ENCODE assay signal across 13 cellular contexts in genomic region chr16:85391175-85391707, GRCh38.
DNase-seq lines count a peak whose midpoint lies in the region; ATAC-seq and TF ChIP-seq lines count a peak whose summit lies in the region.
"Had no signal": no experiment of that assay in that cellular context is flagged by ENCODE, and none has a peak within 500 bp of the region (broad histone marks: within the 10 kb centered on the region; RNA-seq: fewer than 3 reads in every experiment).

No MANE protein-coding gene starts in this region.

- H4K91ac ChIP-seq in neuronal stem cell (ENCODE audit: low read depth, low read length, poor library complexity), result no peak overlapping the region

- no peaks in the 10 kb centered on the region for H3K79me1 ChIP-seq in neuronal stem cell (ENCODE audit: low read depth, low read length)

- H3K23ac ChIP-seq in neuronal stem cell (ENCODE audit: low read depth, low read length, poor library complexity), result peak overlapping the region; percentile 12

- no peaks in the 10 kb centered on the region for H3K27me3 ChIP-seq in fibroblast of lung (ENCODE audit: control insufficient read depth, insufficient read depth, low read length)
- H3K27me3 ChIP-seq in neuronal stem cell (ENCODE audit: control insufficient read depth in 3 of 3, insufficient read depth in 3 of 3, low read depth in 1 of 3, low read length in 3 of 3), result no peaks in the 10 kb centered on the region
- H3K27me3 ChIP-seq in aorta (ENCODE audit: control insufficient read depth in 1 of 2, insufficient read depth in 2 of 2, low read length in 1 of 2), result no peaks in the 10 kb centered on the region
- H3K27me3 ChIP-seq: SJCRH30 had no signal

- H3K4me3 ChIP-seq in fibroblast of lung (replicated peaks in 1 of 4; ENCODE audit: control extremely low read depth in 1 of 4, insufficient read depth in 1 of 4, low read depth in 3 of 4, low read length in 4 of 4), result no peak overlapping the region
- no peak overlapping the region for H3K4me3 ChIP-seq in neuronal stem cell (ENCODE audit: low read length in 2 of 2)
- no peak overlapping the region for H3K4me3 ChIP-seq in aorta (ENCODE audit: low read length in 2 of 2)
- H3K4me3 ChIP-seq: SJCRH30 had no signal

- H3K27ac ChIP-seq in fibroblast of lung (ENCODE audit: insufficient read depth, low read length) (peak overlapping the region; percentile 31), neuronal stem cell (replicated peaks; ENCODE audit: low read length) (no peak overlapping the region), aorta (ENCODE audit: low read depth in 1 of 2, low read length in 2 of 2) (no peak overlapping the region)
- H3K27ac ChIP-seq: epithelial cell of prostate, neutrophil, SJCRH30 had no signal

- H3K27me3 Mint-ChIP-seq in activated CD4-positive, alpha-beta T cell treated with anti-CD3 and anti-CD28 coated beads for 36 hours, result peaks cover 4% of the 10 kb centered on the region

- no peak overlapping the region for H4K8ac ChIP-seq in neuronal stem cell (ENCODE audit: low read depth, low read length)

- H2BK5ac ChIP-seq in neuronal stem cell (ENCODE audit: low read length), result no peak overlapping the region

- ATAC-seq in aorta (ENCODE audit: low FRiP score) (no peak), HG03025 (IDR thresholded peaks at IDR 0.05; ENCODE audit: low FRiP score, unreplicated experiment) (no peak)
- ATAC-seq in activated CD4-positive, alpha-beta T cell treated with anti-CD3 and anti-CD28 coated beads for 36 hours, result no peak

- H3K4me2 ChIP-seq in fibroblast of lung (ENCODE audit: extremely low read depth, insufficient read depth, low read length) (no peak overlapping the region), neuronal stem cell (ENCODE audit: insufficient read depth, low read length, poor library complexity, severe bottlenecking) (no peak overlapping the region)

- CTCF ChIA-PET in activated CD4-positive, alpha-beta T cell treated with anti-CD3 and anti-CD28 coated beads for 36 hours (lab: Charles Lee), result interaction anchor here (0.7 to 2.7 kb wide), 3 partner anchors 41 to 225 kb away, joined by 3 to 9 read pairs (median 4); no protein-coding TSS in a partner anchor

- peak; percentile 0 for DNase-seq in stimulated activated CD4-positive, alpha-beta T cell treated with anti-CD3 and anti-CD28 coated beads, Interleukin-4, amount 100 ng/mL, for 1 hour
- DNase-seq in stimulated activated CD4-positive, alpha-beta T cell treated with anti-CD3 and anti-CD28 coated beads, Interleukin-1b, Interleukin-23, amount 100 ng/mL, for 48 hours, result no peak
- DNase-seq in fibroblast of lung (ENCODE audit: low read depth in 2 of 2), result no peak
- no peak for DNase-seq in neuronal stem cell (ENCODE audit: low spot score)
- peak; percentile 39 to 68 for DNase-seq in aorta
- DNase-seq in activated CD4-positive, alpha-beta T cell treated with anti-CD3 and anti-CD28 coated beads for 36 hours, result no peak
- DNase-seq in RPMI8226, result no peak
- DNase-seq: NK-92 treated with Interleukin-12 subunit alpha and Interleukin-12 subunit beta, amount 100 ng/mL, for 24 hours; SJCRH30 had no signal

- H2BK120ac ChIP-seq in neuronal stem cell (ENCODE audit: low read depth, low read length), result no peak overlapping the region

- peaks cover 29% of the 10 kb centered on the region for H3K4me1 ChIP-seq in fibroblast of lung (ENCODE audit: control insufficient read depth, extremely low read depth, insufficient read depth, low read length)
- H3K4me1 ChIP-seq in neuronal stem cell (ENCODE audit: control insufficient read depth in 2 of 2, insufficient read depth in 1 of 2, low read depth in 1 of 2, low read length in 2 of 2), result peaks cover 5 to 21% of the 10 kb centered on the region in 2 donors
- no peaks in the 10 kb centered on the region for H3K4me1 ChIP-seq in aorta (ENCODE audit: control insufficient read depth in 1 of 2, insufficient read depth in 2 of 2, low read length in 2 of 2)

- no peak overlapping the region for H3K4me3 Mint-ChIP-seq in activated CD4-positive, alpha-beta T cell treated with anti-CD3 and anti-CD28 coated beads for 36 hours
- H3K4me3 Mint-ChIP-seq: activated naive CD8-positive, alpha-beta T cell had no signal

- no peak overlapping the region for H3K27ac Mint-ChIP-seq in activated CD4-positive, alpha-beta T cell treated with anti-CD3 and anti-CD28 coated beads for 36 hours
- H3K27ac Mint-ChIP-seq: activated naive CD8-positive, alpha-beta T cell had no signal

- H3K79me2 ChIP-seq in fibroblast of lung (ENCODE audit: control insufficient read depth, insufficient read depth, low read length), result no peaks in the 10 kb centered on the region

- H3K18ac ChIP-seq in neuronal stem cell (ENCODE audit: low read length), result peak overlapping the region; percentile 3

- no peaks in the 10 kb centered on the region for H3K4me1 Mint-ChIP-seq in activated CD4-positive, alpha-beta T cell treated with anti-CD3 and anti-CD28 coated beads for 36 hours

- H3K14ac ChIP-seq in neuronal stem cell (ENCODE audit: low read length), result no peak overlapping the region

- H3K4ac ChIP-seq in neuronal stem cell (ENCODE audit: low read length), result no peak overlapping the region

- no peaks in the 10 kb centered on the region for H3K9me3 Mint-ChIP-seq in activated CD4-positive, alpha-beta T cell treated with anti-CD3 and anti-CD28 coated beads for 36 hours (ENCODE audit: low read depth)

- POLR2A ChIA-PET in activated CD4-positive, alpha-beta T cell treated with anti-CD3 and anti-CD28 coated beads for 36 hours (lab: Charles Lee), result no interaction called here

- H2AFZ ChIP-seq in fibroblast of lung (ENCODE audit: low read length), result no peak overlapping the region
- H2AFZ ChIP-seq in neuronal stem cell (ENCODE audit: low read length), result no peak overlapping the region

- no peaks in the 10 kb centered on the region for H3K36me3 Mint-ChIP-seq in activated CD4-positive, alpha-beta T cell treated with anti-CD3 and anti-CD28 coated beads for 36 hours (ENCODE audit: low read depth)
- H3K36me3 Mint-ChIP-seq: activated naive CD8-positive, alpha-beta T cell had no signal

- H3K9me3 ChIP-seq in fibroblast of lung (ENCODE audit: control insufficient read depth, insufficient read depth, low read depth, low read length), result no peaks in the 10 kb centered on the region
- no peaks in the 10 kb centered on the region for H3K9me3 ChIP-seq in neuronal stem cell (replicated peaks in 1 of 2; ENCODE audit: control insufficient read depth in 2 of 2, insufficient read depth in 1 of 2, low read depth in 1 of 2, low read length in 2 of 2)
- H3K9me3 ChIP-seq in aorta (ENCODE audit: control insufficient read depth, low read length), result no peaks in the 10 kb centered on the region
- H3K9me3 ChIP-seq: neutrophil, SJCRH30 had no signal

- H4K20me1 ChIP-seq in fibroblast of lung (ENCODE audit: control insufficient read depth, extremely low read depth, insufficient read depth, low read length), result no peaks in the 10 kb centered on the region

- H3K36me3 ChIP-seq in fibroblast of lung (ENCODE audit: control insufficient read depth, insufficient read depth, low read length) (no peaks in the 10 kb centered on the region), neuronal stem cell (replicated peaks in 1 of 2; ENCODE audit: control insufficient read depth in 2 of 2, insufficient read depth in 2 of 2, low read length in 2 of 2) (no peaks in the 10 kb centered on the region), aorta (ENCODE audit: control insufficient read depth in 1 of 2, insufficient read depth in 2 of 2, low read length in 1 of 2) (no peaks in the 10 kb centered on the region)
- H3K36me3 ChIP-seq: neutrophil, SJCRH30 had no signal

- H2AK5ac ChIP-seq in neuronal stem cell (ENCODE audit: low read depth, low read length), result no peak overlapping the region

- no peak overlapping the region for H2BK12ac ChIP-seq in neuronal stem cell (ENCODE audit: low read length)

- H2BK15ac ChIP-seq in neuronal stem cell (ENCODE audit: low read length), result no peak overlapping the region

- no peak overlapping the region for H3K9ac ChIP-seq in fibroblast of lung (ENCODE audit: insufficient read depth, low read length)
- H3K9ac ChIP-seq in neuronal stem cell (ENCODE audit: low read depth, low read length, poor library complexity), result no peak overlapping the region

- intact Hi-C loops in aorta (cut with DNase I), result no loop called here
- intact Hi-C loops in activated CD4-positive, alpha-beta T cell treated with anti-CD3 and anti-CD28 coated beads for 36 hours (cut with DNase I, micrococcal nuclease), result no loop called here

- WGBS in neuronal stem cell (ENCODE audit: extremely low coverage in 2 of 2, insufficient read length in 2 of 2, insufficient replicate concordance in 1 of 2), 2 donors, result no CpG with 5 or more reads among the region's 14 CpGs
- WGBS in aorta, 2 donors, result 79 to 81% methylated on average over 14 of the region's 14 CpGs

- no peak for TF ChIP-seq CTCF in fibroblast of lung (conservative IDR thresholded peaks at IDR 0.05 in 1 of 2, IDR thresholded peaks at IDR 0.05 in 1 of 2; ENCODE audit: low read depth in 1 of 2, low read length in 2 of 2)

Comparison
In these comparisons a context has a peak if more than half of its experiments do, and no peak if none do; other contexts are left out.
1. DNase-seq: peak in stimulated activated CD4-positive, alpha-beta T cell treated with anti-CD3 and anti-CD28 coated beads, Interleukin-4, amount 100 ng/mL, for 1 hour (single experiment) and aorta (2 of 2); none in stimulated activated CD4-positive, alpha-beta T cell treated with anti-CD3 and anti-CD28 coated beads, Interleukin-1b, Interleukin-23, amount 100 ng/mL, for 48 hours (single experiment), fibroblast of lung (0 of 2), neuronal stem cell (single experiment), activated CD4-positive, alpha-beta T cell treated with anti-CD3 and anti-CD28 coated beads for 36 hours (single experiment) and RPMI8226 (single experiment).